ENCODE assay signal across 34 cellular contexts in genomic region chr5:170442921-170443320, GRCh38. TPM values are rescaled to one million over a fixed set of nuclear protein-coding genes. Genes with fewer than 3 reads are reported as not detected.
"Had no signal": no experiment of that assay in that cellular context is flagged by ENCODE, and none has a peak within 500 bp of the region (broad histone marks: within the 10 kb centered on the region; RNA-seq: fewer than 3 reads in every experiment).

No MANE protein-coding gene starts in this region.

- H3K27ac Mint-ChIP-seq: activated B cell treated with CpG ODN at 0.5 μM for 24 hours; activated CD8-positive, alpha-beta T cell treated with anti-CD3 and anti-CD28 coated beads for 36 hours; activated naive CD8-positive, alpha-beta T cell; activated T-helper 17 cell treated with anti-CD3 and anti-CD28 coated beads, Interleukin-2, amount 50 U/mL, for 72 hours; endodermal cell; T-helper 17 cell; T-helper 2 cell treated with Interferon-gamma antibody and Interleukin-4, amounts not matched to agents 5 μg/mL and 100 μg/mL, for 36 hours had no signal

- H3K27me3 Mint-ChIP-seq: activated B cell treated with CpG ODN at 0.5 μM for 24 hours; activated CD8-positive, alpha-beta T cell treated with anti-CD3 and anti-CD28 coated beads for 36 hours; activated naive CD8-positive, alpha-beta T cell; T-helper 17 cell had no signal

- H3K9me3 ChIP-seq: gastrocnemius medialis had no signal

- ATAC-seq: activated CD4-positive, CD25-positive, alpha-beta regulatory T cell treated with anti-CD3 and anti-CD28 coated beads, Interleukin-2, amount 50 U/mL, for 24 hours; activated CD8-positive, alpha-beta T cell treated with anti-CD3 and anti-CD28 coated beads for 36 hours; activated T-cell treated with anti-CD3 and anti-CD28 coated beads, Interleukin-2, amount 50 U/mL, for 4 hours; activated T-helper 17 cell treated with anti-CD3 and anti-CD28 coated beads, Interleukin-2, amount 50 U/mL, for 72 hours; esophagus mucosa; foreskin keratinocyte; gastrocnemius medialis; heart left ventricle; T-helper 17 cell had no signal

- H3K9me3 Mint-ChIP-seq: activated B cell treated with CpG ODN at 0.5 μM for 24 hours; T-helper 2 cell treated with Interferon-gamma antibody and Interleukin-4, amounts not matched to agents 5 μg/mL and 100 μg/mL, for 36 hours had no signal

- H3K4me3 Mint-ChIP-seq: activated B cell treated with CpG ODN at 0.5 μM for 24 hours; activated CD8-positive, alpha-beta T cell treated with anti-CD3 and anti-CD28 coated beads for 36 hours; activated naive CD8-positive, alpha-beta T cell; activated T-cell treated with anti-CD3 and anti-CD28 coated beads, Interleukin-2, amount 50 U/mL, for 4 hours; activated T-helper 17 cell treated with anti-CD3 and anti-CD28 coated beads, Interleukin-2, amount 50 U/mL, for 72 hours; endodermal cell; T-helper 17 cell; T-helper 2 cell treated with Interferon-gamma antibody and Interleukin-4, amounts not matched to agents 5 μg/mL and 100 μg/mL, for 36 hours had no signal

- DNase-seq: activated B cell treated with CpG ODN at 0.5 μM for 24 hours; activated CD4-positive, alpha-beta T cell treated with anti-CD3 and anti-CD28 coated beads for 48 hours; activated CD4-positive, alpha-beta T cell treated with anti-CD3 and anti-CD28 coated beads, Interleukin-2, amount 50 U/mL, for 1 hour; activated CD4-positive, alpha-beta T cell treated with anti-CD3 and anti-CD28 coated beads, Interleukin-2, amount 50 U/mL, for 48 hours; activated CD8-positive, alpha-beta memory T cell treated with anti-CD3 and anti-CD28 coated beads, Interleukin-2, amount 50 U/mL, for 48 hours; activated CD8-positive, alpha-beta T cell treated with anti-CD3 and anti-CD28 coated beads for 36 hours; activated effector memory CD4-positive, alpha-beta T cell treated with Interleukin-2 at 50 U/mL for 16 hours; activated gamma-delta T cell treated with Interleukin-2 at 50 U/mL for 16 hours; activated naive CD4-positive, alpha-beta T cell treated with anti-CD3 and anti-CD28 coated beads, Interleukin-2, amount 50 U/mL, for 16 hours; activated naive CD4-positive, alpha-beta T cell treated with Interleukin-2 at 50 U/mL for 16 hours; activated T-cell treated with anti-CD3 and anti-CD28 coated beads for 4 hours; activated T-cell treated with anti-CD3 and anti-CD28 coated beads, Interleukin-2, amount 50 U/mL, for 4 hours; amniotic stem cell; anterior cingulate cortex; brain microvascular endothelial cell; caudate nucleus; effector memory CD4-positive, alpha-beta T cell; endodermal cell; foreskin keratinocyte; gastrocnemius medialis; glutamatergic neuron; heart left ventricle; T-helper 1 cell; T-helper 17 cell; T1000; WERI-Rb-1 had no signal

- H3K4me3 ChIP-seq: gastrocnemius medialis, heart left ventricle had no signal

- H3K4me1 Mint-ChIP-seq: activated B cell treated with CpG ODN at 0.5 μM for 24 hours; activated T-helper 17 cell treated with anti-CD3 and anti-CD28 coated beads, Interleukin-2, amount 50 U/mL, for 72 hours had no signal

- H3K27me3 ChIP-seq: brain microvascular endothelial cell, foreskin keratinocyte, gastrocnemius medialis, heart left ventricle had no signal

- H3K4me1 ChIP-seq: foreskin keratinocyte, gastrocnemius medialis, heart left ventricle had no signal

- H3K36me3 ChIP-seq: brain microvascular endothelial cell, gastrocnemius medialis, heart left ventricle, WERI-Rb-1 had no signal

- H3K27ac ChIP-seq: brain microvascular endothelial cell, foreskin keratinocyte, gastrocnemius medialis, heart left ventricle, WERI-Rb-1 had no signal

RNA-seq across cellular contexts. Expression of gene KCNMB1, which starts 53.8 kb away (rescaled TPM):
- total RNA-seq: activated B cell treated with CpG ODN at 0.5 μM for 24 hours; activated CD8-positive, alpha-beta memory T cell treated with anti-CD3 and anti-CD28 coated beads for 36 hours; activated CD8-positive, alpha-beta T cell treated with anti-CD3 and anti-CD28 coated beads for 36 hours; activated T-helper 17 cell treated with anti-CD3 and anti-CD28 coated beads, Interleukin-2, amount 50 U/mL, for 72 hours; bronchial epithelial cell; epithelial cell of proximal tubule; foreskin keratinocyte had no signal
